ENCODE assay signal across 8 cellular contexts in genomic region chr11:36509694-36510566, GRCh38. TPM values are rescaled to one million over a fixed set of nuclear protein-coding genes. Genes with fewer than 3 reads are reported as not detected.
DNase-seq lines count a peak whose midpoint lies in the region; ATAC-seq and TF ChIP-seq lines count a peak whose summit lies in the region.

TSS of gene TRAF6 (minus strand) at chr11:36510272. CDS start at chr11:36501515, 8,757 bp downstream.

- peak; percentile 85 for TF ChIP-seq CTCF in liver (IDR thresholded peaks at IDR 0.05; ENCODE audit: low read depth, low read length, missing input control)

- ATAC-seq in HG03432 (IDR thresholded peaks at IDR 0.05; ENCODE audit: unreplicated experiment), result peak; percentile 98

- peak; percentile 93 for TF ChIP-seq POLR2A in GM19193 (IDR thresholded peaks at IDR 0.05; ENCODE audit: extremely low read depth, insufficient read depth, insufficient read length)

- peak within 1 kb of the TSS; percentile 86 to 95 (median 93) for H3K27ac ChIP-seq in BLaER1 treated with 17β-estradiol and CSF1 and Interleukin-3, amounts not matched to agents 10 nM and 100 nM
- peak within 1 kb of the TSS; percentile 68 to 97 for H3K27ac ChIP-seq in liver (ENCODE audit: low read depth in 1 of 2, low read length in 2 of 2)

- H3K9ac ChIP-seq in BLaER1 treated with 17β-estradiol and CSF1 and Interleukin-3, amounts not matched to agents 10 nM and 100 nM, result peak within 1 kb of the TSS; percentile 88 to 97 (median 93)
- H3K9ac ChIP-seq in liver (ENCODE audit: low read depth in 1 of 2, low read length in 2 of 2), result peak within 1 kb of the TSS; percentile 85 to 87

- H3K4me1 ChIP-seq in BLaER1 treated with 17β-estradiol and CSF1 and Interleukin-3, amounts not matched to agents 10 nM and 100 nM, result peaks cover 12 to 32% (median 25%) of the 10 kb centered on the region in 10 experiments
- peaks cover 0 to 13% (median 5%) of the 10 kb centered on the region in 4 donors for H3K4me1 ChIP-seq in liver (ENCODE audit: control insufficient read depth in 4 of 4, insufficient read depth in 4 of 4, low read length in 3 of 4)

- H4K20me1 ChIP-seq in BLaER1 treated with 17β-estradiol and CSF1 and Interleukin-3, amounts not matched to agents 10 nM and 100 nM, result peaks cover 17 to 40% (median 36%) of the 10 kb centered on the region in 11 experiments; a peak in 17 of 22 replicates

- no peaks in the 10 kb centered on the region for H3K27me3 ChIP-seq in BLaER1 treated with 17β-estradiol and CSF1 and Interleukin-3, amounts not matched to agents 10 nM and 100 nM
- no peaks in the 10 kb centered on the region for H3K27me3 ChIP-seq in liver (ENCODE audit: control insufficient read depth in 4 of 4, insufficient read depth in 4 of 4, low read length in 3 of 4)

- TF ChIP-seq RAD21 in liver (IDR thresholded peaks at IDR 0.05), result peak; percentile 55 to 70

- peaks cover 10 to 22% (median 17%) of the 10 kb centered on the region in 11 experiments for H3K9me3 ChIP-seq in BLaER1 treated with 17β-estradiol and CSF1 and Interleukin-3, amounts not matched to agents 10 nM and 100 nM (replicated peaks in 1 of 11)
- H3K9me3 ChIP-seq in liver (ENCODE audit: control insufficient read depth in 4 of 4, low read length in 3 of 4), result peaks cover 0 to 5% (median 0%) of the 10 kb centered on the region in 4 donors

- peak within 1 kb of the TSS; percentile 79 to 97 (median 89) for H3K4me2 ChIP-seq in BLaER1 treated with 17β-estradiol and CSF1 and Interleukin-3, amounts not matched to agents 10 nM and 100 nM

- peaks cover 0 to 13% (median 4%) of the 10 kb centered on the region in 11 experiments; a peak in 7 of 22 replicates for H3K36me3 ChIP-seq in BLaER1 treated with 17β-estradiol and CSF1 and Interleukin-3, amounts not matched to agents 10 nM and 100 nM
- no peaks in the 10 kb centered on the region for H3K36me3 ChIP-seq in liver (ENCODE audit: control insufficient read depth in 4 of 4, insufficient read depth in 3 of 4, low read depth in 1 of 4, low read length in 3 of 4)

- under 1% methylated on average over 80 of the region's 80 CpGs for WGBS in liver

- peak; percentile 84 to 93 for DNase-seq in NCI-H526 (lab: John Stamatoyannopoulos, UW)
- DNase-seq in activated CD4-positive, alpha-beta T cell treated with anti-CD3 and anti-CD28 coated beads, Interleukin-2, amount 50 U/mL, for 24 hours (ENCODE audit: low read depth in 1 of 2, low spot score in 1 of 2), result peak; percentile 82 to 91
- DNase-seq in dermis blood vessel endothelial cell, result peak; percentile 92
- peak; percentile 92 for DNase-seq in stimulated activated CD4-positive, alpha-beta T cell treated with anti-CD3 and anti-CD28 coated beads, Interleukin-4, amount 100 ng/mL, for 24 hours

- peak within 1 kb of the TSS; percentile 89 to 100 (median 96) for H3K4me3 ChIP-seq in BLaER1 treated with 17β-estradiol and CSF1 and Interleukin-3, amounts not matched to agents 10 nM and 100 nM
- H3K4me3 ChIP-seq in liver (ENCODE audit: low read depth in 1 of 3, low read length in 3 of 3), result peak within 1 kb of the TSS; percentile 86 to 97 (median 92)

TF ChIP-seq in liver, 16 proteins besides CTCF, POLR2A, EP300 and RAD21:
- TF ChIP-seq EGR1 (IDR thresholded peaks at IDR 0.05; ENCODE audit: low read depth in 2 of 2) (no peak), GABPA (IDR thresholded peaks at IDR 0.05 in 1 of 2, conservative IDR thresholded peaks at IDR 0.05 in 1 of 2) (peak in 1 of 2 donors; percentile 49), NR2F2 (IDR thresholded peaks at IDR 0.05) (no peak), JUND (IDR thresholded peaks at IDR 0.05) (no peak), FOXA1 (IDR thresholded peaks at IDR 0.05) (no peak), TAF1 (conservative IDR thresholded peaks at IDR 0.05) (peak; percentile 37), FOXA2 (IDR thresholded peaks at IDR 0.05) (no peak), HNF4A (conservative IDR thresholded peaks at IDR 0.05) (no peak), ATF3 (IDR thresholded peaks at IDR 0.05) (no peak), HNF4G (IDR thresholded peaks at IDR 0.05) (no peak), MAX (IDR thresholded peaks at IDR 0.05) (no peak), YY1 (IDR thresholded peaks at IDR 0.05) (peak; percentile 91), SP1 (IDR thresholded peaks at IDR 0.05) (no peak), ZBTB33 (IDR thresholded peaks at IDR 0.05) (no peak)
- TF ChIP-seq, protein P1, sequence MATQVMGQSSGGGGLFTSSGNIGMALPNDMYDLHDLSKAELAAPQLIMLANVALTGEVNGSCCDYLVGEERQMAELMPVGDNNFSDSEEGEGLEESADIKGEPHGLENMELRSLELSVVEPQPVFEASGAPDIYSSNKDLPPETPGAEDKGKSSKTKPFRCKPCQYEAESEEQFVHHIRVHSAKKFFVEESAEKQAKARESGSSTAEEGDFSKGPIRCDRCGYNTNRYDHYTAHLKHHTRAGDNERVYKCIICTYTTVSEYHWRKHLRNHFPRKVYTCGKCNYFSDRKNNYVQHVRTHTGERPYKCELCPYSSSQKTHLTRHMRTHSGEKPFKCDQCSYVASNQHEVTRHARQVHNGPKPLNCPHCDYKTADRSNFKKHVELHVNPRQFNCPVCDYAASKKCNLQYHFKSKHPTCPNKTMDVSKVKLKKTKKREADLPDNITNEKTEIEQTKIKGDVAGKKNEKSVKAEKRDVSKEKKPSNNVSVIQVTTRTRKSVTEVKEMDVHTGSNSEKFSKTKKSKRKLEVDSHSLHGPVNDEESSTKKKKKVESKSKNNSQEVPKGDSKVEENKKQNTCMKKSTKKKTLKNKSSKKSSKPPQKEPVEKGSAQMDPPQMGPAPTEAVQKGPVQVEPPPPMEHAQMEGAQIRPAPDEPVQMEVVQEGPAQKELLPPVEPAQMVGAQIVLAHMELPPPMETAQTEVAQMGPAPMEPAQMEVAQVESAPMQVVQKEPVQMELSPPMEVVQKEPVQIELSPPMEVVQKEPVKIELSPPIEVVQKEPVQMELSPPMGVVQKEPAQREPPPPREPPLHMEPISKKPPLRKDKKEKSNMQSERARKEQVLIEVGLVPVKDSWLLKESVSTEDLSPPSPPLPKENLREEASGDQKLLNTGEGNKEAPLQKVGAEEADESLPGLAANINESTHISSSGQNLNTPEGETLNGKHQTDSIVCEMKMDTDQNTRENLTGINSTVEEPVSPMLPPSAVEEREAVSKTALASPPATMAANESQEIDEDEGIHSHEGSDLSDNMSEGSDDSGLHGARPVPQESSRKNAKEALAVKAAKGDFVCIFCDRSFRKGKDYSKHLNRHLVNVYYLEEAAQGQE (IDR thresholded peaks at IDR 0.05), result peak; percentile 49

RNA-seq across cellular contexts. Expression of gene TRAF6, which starts in this region (rescaled TPM):
- total RNA-seq in dermis blood vessel endothelial cell (10.7 and 13.6 TPM in 2 replicates), liver (1 to 10 TPM; 5.6 to 7.8 TPM)
- polyA plus RNA-seq in liver, result 1 to 10 TPM; 2.4 to 5.0 TPM

Comparison
In these comparisons a context has a peak if more than half of its experiments do, and no peak if none do; other contexts are left out.
1. Peak in every context shown above with its lines: DNase-seq, ATAC-seq, H3K4me3 ChIP-seq and H3K27ac ChIP-seq.